In genomic region chr3:59572106-59572505, GRCh38 we compare ENCODE assay signal across 16 cellular contexts.
"Had no signal": no experiment of that assay in that cellular context is flagged by ENCODE, and none has a peak within 500 bp of the region (broad histone marks: within the 10 kb centered on the region; RNA-seq: fewer than 3 reads in every experiment).

No MANE protein-coding gene starts in this region.

- H3K4me1 ChIP-seq: thyroid gland had no signal

- H2AFZ ChIP-seq: neural progenitor cell had no signal

- H3K4me3 ChIP-seq: neural progenitor cell, ovary, sigmoid colon, thyroid gland, uterus had no signal

- H3K9me3 ChIP-seq: ovary, sigmoid colon, thyroid gland, uterus had no signal

- DNase-seq: activated CD4-positive, alpha-beta memory T cell treated with anti-CD3 and anti-CD28 coated beads for 36 hours; activated CD8-positive, alpha-beta memory T cell treated with anti-CD3 and anti-CD28 coated beads, Interleukin-2, amount 10 ng/mL, durations not matched to agents 7 days and 5 days; activated naive CD4-positive, alpha-beta T cell treated with anti-CD3 and anti-CD28 coated beads, Interleukin-2, amount 50 U/mL, for 16 hours; activated T-cell treated with anti-CD3 and anti-CD28 coated beads, Interleukin-2, amount 50 U/mL, for 1 hour; amygdala; effector memory CD8-positive, alpha-beta T cell; naive B cell; ovary; sigmoid colon; stimulated activated CD4-positive, alpha-beta T cell treated with anti-CD3 and anti-CD28 coated beads, Interleukin-1b, Interleukin-23, amount 100 ng/mL, for 48 hours; T-helper 1 cell; T1000; thyroid gland; uterus had no signal

- H3K27ac ChIP-seq: neural progenitor cell, ovary, sigmoid colon, thyroid gland had no signal

- H3K36me3 ChIP-seq: neural progenitor cell, ovary, sigmoid colon, thyroid gland, uterus had no signal

- H3K27me3 ChIP-seq: neural progenitor cell, ovary, sigmoid colon, thyroid gland, uterus had no signal

- H3K9ac ChIP-seq: neural progenitor cell had no signal

- ATAC-seq: activated CD8-positive, alpha-beta memory T cell treated with anti-CD3 and anti-CD28 coated beads, Interleukin-2, amount 10 ng/mL, durations not matched to agents 7 days and 5 days; effector memory CD8-positive, alpha-beta T cell; left lobe of liver had no signal

- H3K4me2 ChIP-seq: neural progenitor cell had no signal
